1 cellular context compared by ENCODE assay signal in genomic region chr13:79913141-79913827, GRCh38.
TF ChIP-seq lines count a peak whose summit lies in the region.

No MANE protein-coding gene starts in this region.

TF ChIP-seq in HEK293, 187 proteins besides CTCF, POLR2A, EP300 and RAD21 (continued from another document and continues in another):
- TF ChIP-seq ZNF560 (tag by site-specific recombination; IDR thresholded peaks at IDR 0.05; ENCODE audit: borderline replicate concordance) (no peak), ZNF112 (tag by site-specific recombination; IDR thresholded peaks at IDR 0.05) (no peak), KLF17 (tag by site-specific recombination; IDR thresholded peaks at IDR 0.05) (no peak), FEZF1 (tag by site-specific recombination; IDR thresholded peaks at IDR 0.05) (peak; percentile 92), ZNF169 (tag by site-specific recombination; IDR thresholded peaks at IDR 0.05) (no peak), KLF1 (tag by site-specific recombination; IDR thresholded peaks at IDR 0.05) (no peak), ZBTB7A (tag by site-specific recombination; IDR thresholded peaks at IDR 0.05; ENCODE audit: low read depth) (no peak), ZEB2 (tag by site-specific recombination; IDR thresholded peaks at IDR 0.05) (peak; percentile 54; the same call in 1 of the 2 replicates), GFI1B (tag by site-specific recombination; IDR thresholded peaks at IDR 0.05) (0 out of 2 replicates have a peak, but pooled peaks have one; percentile 22), ZNF350 (tag by site-specific recombination; IDR thresholded peaks at IDR 0.05) (no peak), OVOL3 (tag by site-specific recombination; IDR thresholded peaks at IDR 0.05) (0 out of 2 replicates have a peak, but pooled peaks have one; percentile 47), PATZ1 (tag by site-specific recombination; IDR thresholded peaks at IDR 0.05) (no peak), ZNF48 (tag by site-specific recombination; IDR thresholded peaks at IDR 0.05) (no peak), GLI4 (tag by site-specific recombination; IDR thresholded peaks at IDR 0.05) (no peak), ZNF292 (tag by site-specific recombination; IDR thresholded peaks at IDR 0.05; ENCODE audit: borderline replicate concordance, low read depth) (no peak), ZNF19 (tag by site-specific recombination; IDR thresholded peaks at IDR 0.05; ENCODE audit: low read depth) (no peak), ZNF155 (tag by site-specific recombination; IDR thresholded peaks at IDR 0.05) (no peak), ZNF776 (tag by site-specific recombination; IDR thresholded peaks at IDR 0.05; ENCODE audit: borderline replicate concordance) (no peak), ZFP3 (tag by site-specific recombination; IDR thresholded peaks at IDR 0.05; ENCODE audit: low read depth) (no peak), ZNF2 (tag by site-specific recombination; IDR thresholded peaks at IDR 0.05) (no peak), OSR2 (tag by site-specific recombination; IDR thresholded peaks at IDR 0.05) (peak; percentile 81), ZNF530 (tag by site-specific recombination; IDR thresholded peaks at IDR 0.05; ENCODE audit: low read depth) (no peak), ZNF518A (tag by site-specific recombination; conservative IDR thresholded peaks at IDR 0.05; ENCODE audit: low read depth) (no peak), ZNF274 (IDR thresholded peaks at IDR 0.05; ENCODE audit: low read length) (no peak), ZNF274 (tag by site-specific recombination; IDR thresholded peaks at IDR 0.05; ENCODE audit: borderline replicate concordance) (no peak), ZNF148 (tag by site-specific recombination; IDR thresholded peaks at IDR 0.05; ENCODE audit: borderline replicate concordance) (no peak), ZSCAN23 (tag by site-specific recombination; IDR thresholded peaks at IDR 0.05) (0 out of 2 replicates have a peak, but pooled peaks have one; percentile 51), ZNF146 (tag by site-specific recombination; IDR thresholded peaks at IDR 0.05) (no peak), ZNF501 (tag by site-specific recombination; IDR thresholded peaks at IDR 0.05) (0 out of 2 replicates have a peak, but pooled peaks have one; percentile 16), ZNF354C (tag by site-specific recombination; IDR thresholded peaks at IDR 0.05; ENCODE audit: borderline replicate concordance, low read depth) (no peak), IKZF3 (tag by site-specific recombination; IDR thresholded peaks at IDR 0.05) (peak; percentile 88; the same call in 1 of the 2 replicates), PBX3 (CRISPR knock-in tag; IDR thresholded peaks at IDR 0.05) (no peak), ZNF692 (tag by site-specific recombination; IDR thresholded peaks at IDR 0.05) (no peak), ZNF639 (tag by site-specific recombination; IDR thresholded peaks at IDR 0.05) (0 out of 2 replicates have a peak, but pooled peaks have one; percentile 37), ZNF114 (tag by site-specific recombination; IDR thresholded peaks at IDR 0.05) (no peak), ZNF404 (tag by site-specific recombination; IDR thresholded peaks at IDR 0.05) (no peak), ZNF366 (tag by site-specific recombination; conservative IDR thresholded peaks at IDR 0.05) (peak; percentile 75), WT1 (tag by site-specific recombination; IDR thresholded peaks at IDR 0.05) (peak; percentile 71; the same call in 1 of the 2 replicates), ZNF157 (tag by site-specific recombination; IDR thresholded peaks at IDR 0.05) (no peak), ZNF830 (tag by site-specific recombination; IDR thresholded peaks at IDR 0.05; ENCODE audit: low read depth) (no peak), ZNF629 (tag by site-specific recombination; IDR thresholded peaks at IDR 0.05) (peak; percentile 69), ZNF449 (tag by site-specific recombination; IDR thresholded peaks at IDR 0.05) (peak; percentile 16; the same call in 1 of the 2 replicates), BCL11B (tag by site-specific recombination; IDR thresholded peaks at IDR 0.05; ENCODE audit: low read depth) (no peak), ZNF843 (tag by site-specific recombination; IDR thresholded peaks at IDR 0.05) (peak; percentile 81), ZBTB1 (tag by site-specific recombination; IDR thresholded peaks at IDR 0.05) (no peak), ZNF416 (tag by site-specific recombination; IDR thresholded peaks at IDR 0.05) (no peak), ZNF707 (tag by site-specific recombination; IDR thresholded peaks at IDR 0.05) (no peak), INSM2 (tag by site-specific recombination; IDR thresholded peaks at IDR 0.05) (no peak; the same call in 1 of the 2 replicates), ZNF785 (tag by site-specific recombination; IDR thresholded peaks at IDR 0.05) (no peak), ZNF426 (tag by site-specific recombination; IDR thresholded peaks at IDR 0.05) (no peak), ZNF37A (tag by site-specific recombination; IDR thresholded peaks at IDR 0.05) (no peak)
